19 cellular contexts compared by ENCODE assay signal in the genomic region with DNA sequence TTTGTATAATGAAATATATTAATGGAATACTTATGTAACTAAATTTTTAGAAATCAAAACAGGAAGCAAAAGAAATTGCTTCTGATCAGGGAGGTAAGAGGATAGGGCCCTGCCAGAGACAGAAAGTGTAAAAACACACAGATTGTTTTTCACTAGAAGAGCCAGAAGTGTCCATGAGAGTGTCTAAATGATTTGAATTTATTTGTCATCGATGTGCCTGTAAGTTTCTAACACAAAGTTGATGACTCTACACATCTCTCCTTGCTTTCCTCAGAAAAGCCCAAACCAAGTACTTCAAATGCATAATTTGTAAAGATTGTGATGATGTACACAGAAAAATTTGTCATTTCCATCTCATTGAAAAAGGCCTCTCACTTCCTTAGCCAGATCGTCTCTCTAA.
"Had no signal": no experiment of that assay in that cellular context is flagged by ENCODE, and none has a peak within 500 bp of the region (broad histone marks: within the 10 kb centered on the region; RNA-seq: fewer than 3 reads in every experiment).

No MANE protein-coding gene starts in this region.

- H3K4me3 Mint-ChIP-seq: activated naive CD8-positive, alpha-beta T cell; naive thymus-derived CD8-positive, alpha-beta T cell; stimulated activated naive CD8-positive, alpha-beta T cell treated with anti-CD3 and anti-CD28 coated beads, Interleukin-15, Interleukin-2, amounts not matched to agents 100 ng/mL and 50 ng/mL, for 24 hours had no signal

- H3K9me3 Mint-ChIP-seq: naive thymus-derived CD8-positive, alpha-beta T cell; stimulated activated naive CD8-positive, alpha-beta T cell treated with anti-CD3 and anti-CD28 coated beads, Interleukin-15, Interleukin-2, amounts not matched to agents 100 ng/mL and 50 ng/mL, for 24 hours had no signal

- H3K27me3 Mint-ChIP-seq: activated naive CD8-positive, alpha-beta T cell had no signal

- DNase-seq: activated CD4-positive, alpha-beta T cell treated with anti-CD3 and anti-CD28 coated beads, Interleukin-2, amount 50 U/mL, for 4 hours; adrenal gland; central memory CD4-positive, alpha-beta T cell; effector memory CD4-positive, alpha-beta T cell; foreskin melanocyte; lower lobe of right lung; naive thymus-derived CD8-positive, alpha-beta T cell; ovary; stimulated activated CD4-positive, alpha-beta T cell treated with anti-CD3 and anti-CD28 coated beads, Interleukin-4, amount 100 ng/mL, for 4 hours; substantia nigra; SW 1271; thyroid gland had no signal

- ATAC-seq: activated CD4-positive, CD25-positive, alpha-beta regulatory T cell treated with anti-CD3 and anti-CD28 coated beads, Interleukin-2, amount 50 U/mL, for 24 hours; esophagus mucosa; left lobe of liver; lower lobe of right lung; naive thymus-derived CD8-positive, alpha-beta T cell had no signal

- H3K36me3 Mint-ChIP-seq: activated naive CD8-positive, alpha-beta T cell; naive thymus-derived CD8-positive, alpha-beta T cell had no signal

- H3K27ac Mint-ChIP-seq: activated naive CD8-positive, alpha-beta T cell; stimulated activated naive CD8-positive, alpha-beta T cell treated with anti-CD3 and anti-CD28 coated beads, Interleukin-15, Interleukin-2, amounts not matched to agents 100 ng/mL and 50 ng/mL, for 24 hours had no signal

- FAIRE-seq: colon, endothelial cell of umbilical vein had no signal
